Comparison of ENCODE assay signal across 8 cellular contexts in genomic region chr1:10471411-10472219, GRCh38. TPM values are rescaled to one million over a fixed set of nuclear protein-coding genes. Genes with fewer than 3 reads are reported as not detected.
DNase-seq lines count a peak whose midpoint lies in the region; ATAC-seq and TF ChIP-seq lines count a peak whose summit lies in the region.

No MANE protein-coding gene starts in this region.

- peaks cover 44% of the 10 kb centered on the region for H3K4me1 Mint-ChIP-seq in CD8-positive, alpha-beta T cell (ENCODE audit: low read depth)
- peaks cover 31% of the 10 kb centered on the region for H3K4me1 Mint-ChIP-seq in activated T-helper 2 cell treated with anti-CD3 and anti-CD28 coated beads, Interferon-gamma antibody, Interleukin-2, Interleukin-4, amounts not matched to agents 10 μg/mL and 5 μg/mL and 100 μg/mL, durations not matched to agents 14 hours and 24 hours and 36 hours (ENCODE audit: low read depth)

- no peaks in the 10 kb centered on the region for H3K9me3 ChIP-seq in CD8-positive, alpha-beta T cell (ENCODE audit: low read length)
- no peaks in the 10 kb centered on the region for H3K9me3 ChIP-seq in iPS-18a (ENCODE audit: control insufficient read depth, low read depth, low read length)

- DNase-seq in CD8-positive, alpha-beta T cell = no peak
- DNase-seq in activated T-helper 2 cell treated with anti-CD3 and anti-CD28 coated beads, Interferon-gamma antibody, Interleukin-2, Interleukin-4, amounts not matched to agents 10 μg/mL and 5 μg/mL and 100 μg/mL, durations not matched to agents 14 hours and 24 hours and 36 hours (ENCODE audit: low spot score) = no peak
- peak; percentile 29 for DNase-seq in stimulated activated CD8-positive, alpha-beta memory T cell treated with anti-CD3 and anti-CD28 coated beads, Interleukin-4, amount 100 ng/mL, for 48 hours
- DNase-seq in NCI-H2196 treated with DMSO at 0.1 percent for 48 hours (lab: John Stamatoyannopoulos, UW; ENCODE audit: unreplicated experiment) = no peak

- peak overlapping the region; percentile 90 for H3K27ac Mint-ChIP-seq in CD8-positive, alpha-beta T cell
- peak overlapping the region; percentile 93 for H3K27ac Mint-ChIP-seq in activated T-helper 2 cell treated with anti-CD3 and anti-CD28 coated beads, Interferon-gamma antibody, Interleukin-2, Interleukin-4, amounts not matched to agents 10 μg/mL and 5 μg/mL and 100 μg/mL, durations not matched to agents 14 hours and 24 hours and 36 hours

- CTCF ChIA-PET in CD8-positive, alpha-beta T cell (lab: Charles Lee) = interaction anchor here (1.9 kb wide), 1 partner anchor 23 kb away, joined by 12 read pairs; no protein-coding TSS in a partner anchor

- H3K36me3 Mint-ChIP-seq in CD8-positive, alpha-beta T cell = peaks cover 32% of the 10 kb centered on the region
- peaks cover 29% of the 10 kb centered on the region for H3K36me3 Mint-ChIP-seq in activated T-helper 2 cell treated with anti-CD3 and anti-CD28 coated beads, Interferon-gamma antibody, Interleukin-2, Interleukin-4, amounts not matched to agents 10 μg/mL and 5 μg/mL and 100 μg/mL, durations not matched to agents 14 hours and 24 hours and 36 hours (ENCODE audit: low read depth)

- peak overlapping the region; percentile 75 for H3K9ac ChIP-seq in iPS-18a (ENCODE audit: low read length)

- peaks cover 15% of the 10 kb centered on the region for H3K36me3 ChIP-seq in CD8-positive, alpha-beta T cell (ENCODE audit: insufficient read depth, low read length)
- H3K36me3 ChIP-seq in iPS-18a (ENCODE audit: control insufficient read depth, low read depth, low read length) = peaks cover 25% of the 10 kb centered on the region

- POLR2A ChIA-PET in CD8-positive, alpha-beta T cell (lab: Charles Lee) = no interaction called here

- H3K27me3 ChIP-seq in CD8-positive, alpha-beta T cell (ENCODE audit: insufficient read depth, low read length) = no peaks in the 10 kb centered on the region
- no peaks in the 10 kb centered on the region for H3K27me3 ChIP-seq in iPS-18a (ENCODE audit: control insufficient read depth, insufficient read depth, low read length)

- no peaks in the 10 kb centered on the region for H3K27me3 Mint-ChIP-seq in CD8-positive, alpha-beta T cell (ENCODE audit: low read depth)
- H3K27me3 Mint-ChIP-seq in activated T-helper 2 cell treated with anti-CD3 and anti-CD28 coated beads, Interferon-gamma antibody, Interleukin-2, Interleukin-4, amounts not matched to agents 10 μg/mL and 5 μg/mL and 100 μg/mL, durations not matched to agents 14 hours and 24 hours and 36 hours (ENCODE audit: low read depth) = no peaks in the 10 kb centered on the region

- intact Hi-C loops in CD8-positive, alpha-beta T cell (cut with DNase I, micrococcal nuclease) = loop anchor here (1.0 to 5.0 kb wide), 11 partner anchors 23 to 1511 kb away; partner anchors contain the start of genes CENPS (in 2 of the 2), EXOSC10 (in 2 of the 2), CLCN6 (in 1 of the 2) and CTNNBIP1 (in 1 of the 2)
- intact Hi-C loops in activated T-helper 2 cell treated with anti-CD3 and anti-CD28 coated beads, Interferon-gamma antibody, Interleukin-2, Interleukin-4, amounts not matched to agents 10 μg/mL and 5 μg/mL and 100 μg/mL, durations not matched to agents 14 hours and 24 hours and 36 hours (cut with micrococcal nuclease) = loop anchor here (1.0 kb wide), 2 partner anchors 24 to 40 kb away; no protein-coding TSS in a partner anchor

- H3K4me3 ChIP-seq in CD8-positive, alpha-beta T cell (ENCODE audit: low read depth, low read length) = peak overlapping the region; percentile 62
- peak overlapping the region; percentile 93 for H3K4me3 ChIP-seq in iPS-18a (ENCODE audit: low read length)

- TF ChIP-seq CTCF in CD8-positive, alpha-beta T cell (IDR thresholded peaks at IDR 0.05) = no peak

- no peaks in the 10 kb centered on the region for H3K9me3 Mint-ChIP-seq in CD8-positive, alpha-beta T cell
- H3K9me3 Mint-ChIP-seq in activated T-helper 2 cell treated with anti-CD3 and anti-CD28 coated beads, Interferon-gamma antibody, Interleukin-2, Interleukin-4, amounts not matched to agents 10 μg/mL and 5 μg/mL and 100 μg/mL, durations not matched to agents 14 hours and 24 hours and 36 hours = no peaks in the 10 kb centered on the region

- ATAC-seq in CD8-positive, alpha-beta T cell = peak; percentile 4
- ATAC-seq in HG02571 (IDR thresholded peaks at IDR 0.05; ENCODE audit: unreplicated experiment) = peak; percentile 5
- ATAC-seq in GM18870 (IDR thresholded peaks at IDR 0.05; ENCODE audit: unreplicated experiment) = no peak
- no peak for ATAC-seq in HG02884 (IDR thresholded peaks at IDR 0.05; ENCODE audit: unreplicated experiment)

- peak overlapping the region; percentile 34 for H3K27ac ChIP-seq in CD8-positive, alpha-beta T cell (ENCODE audit: low read depth, low read length)
- H3K27ac ChIP-seq in iPS-18a (ENCODE audit: low read length) = no peak overlapping the region

- H3K4me1 ChIP-seq in CD8-positive, alpha-beta T cell (ENCODE audit: insufficient read depth, low read length) = peaks cover 34% of the 10 kb centered on the region
- H3K4me1 ChIP-seq in iPS-18a (ENCODE audit: control insufficient read depth, low read depth, low read length) = peaks cover 8% of the 10 kb centered on the region

- H3K4me3 Mint-ChIP-seq in CD8-positive, alpha-beta T cell = peak overlapping the region; percentile 92
- H3K4me3 Mint-ChIP-seq in activated T-helper 2 cell treated with anti-CD3 and anti-CD28 coated beads, Interferon-gamma antibody, Interleukin-2, Interleukin-4, amounts not matched to agents 10 μg/mL and 5 μg/mL and 100 μg/mL, durations not matched to agents 14 hours and 24 hours and 36 hours (ENCODE audit: low read depth) = peak overlapping the region; percentile 95

RNA-seq across cellular contexts. Expression of gene DFFA, which starts 0.7 kb away (rescaled TPM):
- total RNA-seq in CD8-positive, alpha-beta T cell = 10 to 100 TPM in 1 of 2 experiments, 1 to 10 TPM in 1; 10.0 to 10.4 TPM
- total RNA-seq in activated T-helper 2 cell treated with anti-CD3 and anti-CD28 coated beads, Interferon-gamma antibody, Interleukin-2, Interleukin-4, amounts not matched to agents 10 μg/mL and 5 μg/mL and 100 μg/mL, durations not matched to agents 14 hours and 24 hours and 36 hours = 52.9 and 53.8 TPM in 2 replicates

RNA-seq across cellular contexts. Expression of gene PEX14, which starts 3.1 kb away (rescaled TPM):
- 10 to 100 TPM; 13.5 to 14.2 TPM for total RNA-seq in CD8-positive, alpha-beta T cell
- 23.1 and 25.1 TPM in 2 replicates for total RNA-seq in activated T-helper 2 cell treated with anti-CD3 and anti-CD28 coated beads, Interferon-gamma antibody, Interleukin-2, Interleukin-4, amounts not matched to agents 10 μg/mL and 5 μg/mL and 100 μg/mL, durations not matched to agents 14 hours and 24 hours and 36 hours

RNA-seq across cellular contexts. Expression of gene CORT, which starts 21.8 kb away (rescaled TPM):
- total RNA-seq in CD8-positive, alpha-beta T cell = under 1 TPM in 1 of 2 experiments, not detected in 1; 0.38 TPM
- 0.18 and 0.34 TPM in 2 replicates for total RNA-seq in activated T-helper 2 cell treated with anti-CD3 and anti-CD28 coated beads, Interferon-gamma antibody, Interleukin-2, Interleukin-4, amounts not matched to agents 10 μg/mL and 5 μg/mL and 100 μg/mL, durations not matched to agents 14 hours and 24 hours and 36 hours

RNA-seq across cellular contexts. Expression of gene CENPS, which starts 41.4 kb away (rescaled TPM):
- total RNA-seq in CD8-positive, alpha-beta T cell = 1 to 10 TPM; 2.0 to 3.5 TPM
- total RNA-seq in activated T-helper 2 cell treated with anti-CD3 and anti-CD28 coated beads, Interferon-gamma antibody, Interleukin-2, Interleukin-4, amounts not matched to agents 10 μg/mL and 5 μg/mL and 100 μg/mL, durations not matched to agents 14 hours and 24 hours and 36 hours = 16.8 and 17.8 TPM in 2 replicates

Comparison
In these comparisons a context has a peak if more than half of its experiments do, and no peak if none do; other contexts are left out.
1. ATAC-seq: peak in CD8-positive, alpha-beta T cell (single experiment) and HG02571 (single experiment); none in GM18870 (single experiment) and HG02884 (single experiment).